ENCODE assay signal across 1 cellular context in genomic region chr12:128814411-128815261, GRCh38.
TF ChIP-seq lines count a peak whose summit lies in the region.

No MANE protein-coding gene starts in this region.

TF ChIP-seq in GM12878, 131 proteins besides CTCF, POLR2A, EP300 and RAD21:
- TF ChIP-seq, protein P1, sequence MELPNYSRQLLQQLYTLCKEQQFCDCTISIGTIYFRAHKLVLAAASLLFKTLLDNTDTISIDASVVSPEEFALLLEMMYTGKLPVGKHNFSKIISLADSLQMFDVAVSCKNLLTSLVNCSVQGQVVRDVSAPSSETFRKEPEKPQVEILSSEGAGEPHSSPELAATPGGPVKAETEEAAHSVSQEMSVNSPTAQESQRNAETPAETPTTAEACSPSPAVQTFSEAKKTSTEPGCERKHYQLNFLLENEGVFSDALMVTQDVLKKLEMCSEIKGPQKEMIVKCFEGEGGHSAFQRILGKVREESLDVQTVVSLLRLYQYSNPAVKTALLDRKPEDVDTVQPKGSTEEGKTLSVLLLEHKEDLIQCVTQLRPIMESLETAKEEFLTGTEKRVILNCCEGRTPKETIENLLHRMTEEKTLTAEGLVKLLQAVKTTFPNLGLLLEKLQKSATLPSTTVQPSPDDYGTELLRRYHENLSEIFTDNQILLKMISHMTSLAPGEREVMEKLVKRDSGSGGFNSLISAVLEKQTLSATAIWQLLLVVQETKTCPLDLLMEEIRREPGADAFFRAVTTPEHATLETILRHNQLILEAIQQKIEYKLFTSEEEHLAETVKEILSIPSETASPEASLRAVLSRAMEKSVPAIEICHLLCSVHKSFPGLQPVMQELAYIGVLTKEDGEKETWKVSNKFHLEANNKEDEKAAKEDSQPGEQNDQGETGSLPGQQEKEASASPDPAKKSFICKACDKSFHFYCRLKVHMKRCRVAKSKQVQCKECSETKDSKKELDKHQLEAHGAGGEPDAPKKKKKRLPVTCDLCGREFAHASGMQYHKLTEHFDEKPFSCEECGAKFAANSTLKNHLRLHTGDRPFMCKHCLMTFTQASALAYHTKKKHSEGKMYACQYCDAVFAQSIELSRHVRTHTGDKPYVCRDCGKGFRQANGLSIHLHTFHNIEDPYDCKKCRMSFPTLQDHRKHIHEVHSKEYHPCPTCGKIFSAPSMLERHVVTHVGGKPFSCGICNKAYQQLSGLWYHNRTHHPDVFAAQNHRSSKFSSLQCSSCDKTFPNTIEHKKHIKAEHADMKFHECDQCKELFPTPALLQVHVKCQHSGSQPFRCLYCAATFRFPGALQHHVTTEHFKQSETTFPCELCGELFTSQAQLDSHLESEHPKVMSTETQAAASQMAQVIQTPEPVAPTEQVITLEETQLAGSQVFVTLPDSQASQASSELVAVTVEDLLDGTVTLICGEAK (IDR thresholded peaks at IDR 0.05; ENCODE audit: borderline replicate concordance), result peak; percentile 34; the same call in 1 of the 2 replicates
- TF ChIP-seq POLR2AphosphoS2 (IDR thresholded peaks at IDR 0.05; ENCODE audit: low read depth, low read length), result peak; percentile 35; the same call in 1 of the 2 replicates
- TF ChIP-seq NR2C1 (IDR thresholded peaks at IDR 0.05), result no peak
- TF ChIP-seq TCF3 (IDR thresholded peaks at IDR 0.05; ENCODE audit: borderline replicate concordance, insufficient read depth, low read depth, low read length), result no peak
- peak; percentile 49 for TF ChIP-seq POLR2AphosphoS5 (IDR thresholded peaks at IDR 0.05; ENCODE audit: low read length)
- TF ChIP-seq BACH1 (IDR thresholded peaks at IDR 0.05; ENCODE audit: borderline replicate concordance), result 0 out of 2 replicates have a peak, but pooled peaks have one; percentile 3
- no peak for TF ChIP-seq CBFB (IDR thresholded peaks at IDR 0.05; ENCODE audit: low read depth)
- TF ChIP-seq, protein P2, sequence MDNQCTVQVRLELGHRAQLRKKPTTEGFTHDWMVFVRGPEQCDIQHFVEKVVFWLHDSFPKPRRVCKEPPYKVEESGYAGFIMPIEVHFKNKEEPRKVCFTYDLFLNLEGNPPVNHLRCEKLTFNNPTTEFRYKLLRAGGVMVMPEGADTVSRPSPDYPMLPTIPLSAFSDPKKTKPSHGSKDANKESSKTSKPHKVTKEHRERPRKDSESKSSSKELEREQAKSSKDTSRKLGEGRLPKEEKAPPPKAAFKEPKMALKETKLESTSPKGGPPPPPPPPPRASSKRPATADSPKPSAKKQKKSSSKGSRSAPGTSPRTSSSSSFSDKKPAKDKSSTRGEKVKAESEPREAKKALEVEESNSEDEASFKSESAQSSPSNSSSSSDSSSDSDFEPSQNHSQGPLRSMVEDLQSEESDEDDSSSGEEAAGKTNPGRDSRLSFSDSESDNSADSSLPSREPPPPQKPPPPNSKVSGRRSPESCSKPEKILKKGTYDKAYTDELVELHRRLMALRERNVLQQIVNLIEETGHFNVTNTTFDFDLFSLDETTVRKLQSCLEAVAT (IDR thresholded peaks at IDR 0.05), result peak; percentile 98
